1 cellular context compared by ENCODE assay signal in the genomic region with DNA sequence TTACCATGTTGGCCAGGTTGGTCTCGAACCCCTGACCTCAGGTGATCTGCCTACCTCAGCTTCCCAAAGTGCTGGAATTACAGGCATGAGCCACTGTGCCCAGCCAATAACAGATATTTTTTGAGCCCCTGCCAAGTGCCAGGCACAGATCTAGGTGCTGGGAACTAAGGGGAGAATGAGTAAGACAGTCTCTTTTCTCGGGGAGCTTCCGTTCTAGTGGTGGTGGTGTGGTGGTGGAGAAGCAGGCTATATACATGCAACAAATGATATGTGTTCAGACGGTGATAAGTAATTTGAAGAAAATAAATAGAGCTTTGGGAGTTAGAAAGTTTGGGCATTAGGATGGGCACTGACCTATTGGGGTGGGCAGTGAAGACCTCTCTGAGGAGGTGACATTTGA.
TF ChIP-seq lines count a peak whose summit lies in the region.

No MANE protein-coding gene starts in this region.

TF ChIP-seq in IMR-90, 13 proteins besides CTCF, POLR2A, EP300 and RAD21:
- no peak for TF ChIP-seq MAZ (IDR thresholded peaks at IDR 0.05; ENCODE audit: borderline replicate concordance, low read depth, low read length)
- no peak for TF ChIP-seq RCOR1 (IDR thresholded peaks at IDR 0.05; ENCODE audit: insufficient replicate concordance, low read length)
- no peak for TF ChIP-seq CEBPB (IDR thresholded peaks at IDR 0.05; ENCODE audit: low read depth, low read length)
- no peak for TF ChIP-seq RFX5 (IDR thresholded peaks at IDR 0.05; ENCODE audit: low read depth, low read length)
- TF ChIP-seq, protein P1, sequence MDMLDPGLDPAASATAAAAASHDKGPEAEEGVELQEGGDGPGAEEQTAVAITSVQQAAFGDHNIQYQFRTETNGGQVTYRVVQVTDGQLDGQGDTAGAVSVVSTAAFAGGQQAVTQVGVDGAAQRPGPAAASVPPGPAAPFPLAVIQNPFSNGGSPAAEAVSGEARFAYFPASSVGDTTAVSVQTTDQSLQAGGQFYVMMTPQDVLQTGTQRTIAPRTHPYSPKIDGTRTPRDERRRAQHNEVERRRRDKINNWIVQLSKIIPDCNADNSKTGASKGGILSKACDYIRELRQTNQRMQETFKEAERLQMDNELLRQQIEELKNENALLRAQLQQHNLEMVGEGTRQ (IDR thresholded peaks at IDR 0.05; ENCODE audit: low read depth, low read length), result no peak
- no peak for TF ChIP-seq FOS (IDR thresholded peaks at IDR 0.05; ENCODE audit: low read depth, low read length)
- no peak for TF ChIP-seq NFE2L2 (IDR thresholded peaks at IDR 0.05; ENCODE audit: low read depth, low read length)
- no peak for TF ChIP-seq BHLHE40 (IDR thresholded peaks at IDR 0.05; ENCODE audit: low read depth, low read length)
- TF ChIP-seq SMC3 (IDR thresholded peaks at IDR 0.05; ENCODE audit: low read depth, low read length), result no peak
- TF ChIP-seq MAFK (IDR thresholded peaks at IDR 0.05; ENCODE audit: low read depth, low read length), result no peak
- TF ChIP-seq MXI1 (IDR thresholded peaks at IDR 0.05; ENCODE audit: borderline replicate concordance, low read depth, low read length), result no peak
- TF ChIP-seq CHD1 (IDR thresholded peaks at IDR 0.05; ENCODE audit: low read depth, low read length), result no peak
- no peak for TF ChIP-seq ELK1 (IDR thresholded peaks at IDR 0.05; ENCODE audit: borderline replicate concordance, low read depth, low read length)
